In genomic region chr1:28259252-28259934, GRCh38 we compare ENCODE assay signal across 1 cellular context.
TF ChIP-seq lines count a peak whose summit lies in the region.

TSS of gene SESN2 (plus strand) at chr1:28259518. CDS start at chr1:28259848, 330 bp downstream.

TF ChIP-seq in K562, 482 proteins besides CTCF, POLR2A, EP300 and RAD21 (continued from another document and continues in another):
- TF ChIP-seq RERE (CRISPR knock-in tag; IDR thresholded peaks at IDR 0.05; ENCODE audit: borderline replicate concordance) (no peak), STAG1 (CRISPR knock-in tag; IDR thresholded peaks at IDR 0.05; ENCODE audit: borderline replicate concordance) (0 out of 2 replicates have a peak, but pooled peaks have one; percentile 20), MTA1 (IDR thresholded peaks at IDR 0.05; ENCODE audit: borderline replicate concordance) (no peak), ZNF146 (CRISPR knock-in tag; IDR thresholded peaks at IDR 0.05; ENCODE audit: unreplicated experiment) (no peak), ZBTB40 (IDR thresholded peaks at IDR 0.05) (peak; percentile 33; the same call in 1 of the 2 replicates), ZBTB40 (CRISPR knock-in tag; IDR thresholded peaks at IDR 0.05) (peak; percentile 55; the same call in 1 of the 2 replicates), PATZ1 (CRISPR knock-in tag; IDR thresholded peaks at IDR 0.05; ENCODE audit: borderline replicate concordance) (no peak), MCM2 (IDR thresholded peaks at IDR 0.05; ENCODE audit: low read depth) (no peak), ZBTB49 (CRISPR knock-in tag; IDR thresholded peaks at IDR 0.05; ENCODE audit: borderline replicate concordance) (0 out of 2 replicates have a peak, but pooled peaks have one; percentile 58), SIN3B (IDR thresholded peaks at IDR 0.05; ENCODE audit: low read depth) (no peak), BRF2 (IDR thresholded peaks at IDR 0.05; ENCODE audit: borderline replicate concordance, insufficient read depth, insufficient read length) (no peak), GATA2 (CRISPR knock-in tag; IDR thresholded peaks at IDR 0.05) (no peak), HMG20B (CRISPR knock-in tag; IDR thresholded peaks at IDR 0.05) (no peak), TRIM25 (IDR thresholded peaks at IDR 0.05; ENCODE audit: borderline replicate concordance) (no peak), CAMTA2 (CRISPR knock-in tag; conservative IDR thresholded peaks at IDR 0.05) (no peak), CREB3L1 (IDR thresholded peaks at IDR 0.05; ENCODE audit: borderline replicate concordance, low read depth) (peak; percentile 87), POLR3A (IDR thresholded peaks at IDR 0.05; ENCODE audit: borderline replicate concordance, extremely low read depth, insufficient read depth, insufficient read length) (no peak), TAF9B (IDR thresholded peaks at IDR 0.05; ENCODE audit: partially characterized antibody) (no peak), FOXK2 (conservative IDR thresholded peaks at IDR 0.05 in 1 of 2, IDR thresholded peaks at IDR 0.05 in 1 of 2; ENCODE audit: low read depth in 2 of 2) (peak; percentile 68 to 72; a peak in 3 of 4 replicates), NR2C1 (IDR thresholded peaks at IDR 0.05) (peak; percentile 68), NR2C1 (tag; IDR thresholded peaks at IDR 0.05) (peak; percentile 45; the same call in 1 of the 2 replicates), DEAF1 (CRISPR knock-in tag; IDR thresholded peaks at IDR 0.05) (no peak), ZNF668 (CRISPR knock-in tag; IDR thresholded peaks at IDR 0.05) (no peak)
